In the genomic region with DNA sequence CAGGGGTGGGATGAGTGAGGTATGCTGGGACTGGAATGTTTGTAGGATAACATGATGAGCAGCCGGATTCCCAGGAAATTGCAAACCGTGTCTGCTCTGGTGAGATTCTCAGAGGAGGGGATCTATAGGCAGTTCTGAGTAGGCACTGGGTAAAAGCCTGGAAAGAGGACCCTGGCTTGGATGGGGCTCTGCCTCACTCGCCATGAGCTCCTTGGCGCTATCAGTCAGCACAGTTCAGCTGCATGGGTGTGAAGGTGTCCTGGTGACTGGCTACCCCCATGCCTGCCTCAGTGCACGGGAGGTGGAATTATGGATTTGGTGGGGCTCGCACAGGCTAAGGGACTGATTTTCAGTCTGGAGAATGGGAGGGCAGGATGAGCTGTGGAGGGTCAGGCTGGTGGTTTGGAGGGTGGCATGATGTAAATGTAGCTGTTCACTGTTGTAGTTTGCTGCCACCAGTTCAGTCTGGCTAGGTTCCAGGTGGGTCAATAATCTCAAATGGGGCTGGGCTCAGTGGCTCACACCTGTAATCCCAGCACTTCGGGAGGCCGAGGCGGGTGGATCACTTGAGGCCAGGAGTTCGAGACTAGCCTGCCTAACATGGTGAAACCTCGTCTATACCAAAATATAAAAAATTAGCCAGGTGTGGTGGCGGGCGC, we compare ENCODE assay signal across 2 cellular contexts.
TF ChIP-seq lines count a peak whose summit lies in the region.

No MANE protein-coding gene starts in this region.

TF ChIP-seq in A549, 52 proteins besides CTCF, POLR2A, EP300 and RAD21:
- TF ChIP-seq RNF2 (IDR thresholded peaks at IDR 0.05; ENCODE audit: borderline replicate concordance, low read depth): no peak
- no peak for TF ChIP-seq FOSL2 (IDR thresholded peaks at IDR 0.05)
- TF ChIP-seq FOSL2 (CRISPR knock-in tag; IDR thresholded peaks at IDR 0.05): no peak
- no peak for TF ChIP-seq NPAS2 (CRISPR knock-in tag; IDR thresholded peaks at IDR 0.05; ENCODE audit: borderline replicate concordance)
- TF ChIP-seq MYC (IDR thresholded peaks at IDR 0.05; ENCODE audit: borderline replicate concordance, low read length): no peak
- TF ChIP-seq, protein P1, sequence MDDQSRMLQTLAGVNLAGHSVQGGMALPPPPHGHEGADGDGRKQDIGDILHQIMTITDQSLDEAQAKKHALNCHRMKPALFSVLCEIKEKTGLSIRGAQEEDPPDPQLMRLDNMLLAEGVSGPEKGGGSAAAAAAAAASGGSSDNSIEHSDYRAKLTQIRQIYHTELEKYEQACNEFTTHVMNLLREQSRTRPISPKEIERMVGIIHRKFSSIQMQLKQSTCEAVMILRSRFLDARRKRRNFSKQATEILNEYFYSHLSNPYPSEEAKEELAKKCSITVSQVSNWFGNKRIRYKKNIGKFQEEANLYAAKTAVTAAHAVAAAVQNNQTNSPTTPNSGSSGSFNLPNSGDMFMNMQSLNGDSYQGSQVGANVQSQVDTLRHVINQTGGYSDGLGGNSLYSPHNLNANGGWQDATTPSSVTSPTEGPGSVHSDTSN (IDR thresholded peaks at IDR 0.05): no peak
- TF ChIP-seq, protein P2, sequence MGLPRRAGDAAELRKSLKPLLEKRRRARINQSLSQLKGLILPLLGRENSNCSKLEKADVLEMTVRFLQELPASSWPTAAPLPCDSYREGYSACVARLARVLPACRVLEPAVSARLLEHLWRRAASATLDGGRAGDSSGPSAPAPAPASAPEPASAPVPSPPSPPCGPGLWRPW (IDR thresholded peaks at IDR 0.05): no peak
- no peak for TF ChIP-seq FOXS1 (CRISPR knock-in tag; IDR thresholded peaks at IDR 0.05)
- TF ChIP-seq, protein P3, sequence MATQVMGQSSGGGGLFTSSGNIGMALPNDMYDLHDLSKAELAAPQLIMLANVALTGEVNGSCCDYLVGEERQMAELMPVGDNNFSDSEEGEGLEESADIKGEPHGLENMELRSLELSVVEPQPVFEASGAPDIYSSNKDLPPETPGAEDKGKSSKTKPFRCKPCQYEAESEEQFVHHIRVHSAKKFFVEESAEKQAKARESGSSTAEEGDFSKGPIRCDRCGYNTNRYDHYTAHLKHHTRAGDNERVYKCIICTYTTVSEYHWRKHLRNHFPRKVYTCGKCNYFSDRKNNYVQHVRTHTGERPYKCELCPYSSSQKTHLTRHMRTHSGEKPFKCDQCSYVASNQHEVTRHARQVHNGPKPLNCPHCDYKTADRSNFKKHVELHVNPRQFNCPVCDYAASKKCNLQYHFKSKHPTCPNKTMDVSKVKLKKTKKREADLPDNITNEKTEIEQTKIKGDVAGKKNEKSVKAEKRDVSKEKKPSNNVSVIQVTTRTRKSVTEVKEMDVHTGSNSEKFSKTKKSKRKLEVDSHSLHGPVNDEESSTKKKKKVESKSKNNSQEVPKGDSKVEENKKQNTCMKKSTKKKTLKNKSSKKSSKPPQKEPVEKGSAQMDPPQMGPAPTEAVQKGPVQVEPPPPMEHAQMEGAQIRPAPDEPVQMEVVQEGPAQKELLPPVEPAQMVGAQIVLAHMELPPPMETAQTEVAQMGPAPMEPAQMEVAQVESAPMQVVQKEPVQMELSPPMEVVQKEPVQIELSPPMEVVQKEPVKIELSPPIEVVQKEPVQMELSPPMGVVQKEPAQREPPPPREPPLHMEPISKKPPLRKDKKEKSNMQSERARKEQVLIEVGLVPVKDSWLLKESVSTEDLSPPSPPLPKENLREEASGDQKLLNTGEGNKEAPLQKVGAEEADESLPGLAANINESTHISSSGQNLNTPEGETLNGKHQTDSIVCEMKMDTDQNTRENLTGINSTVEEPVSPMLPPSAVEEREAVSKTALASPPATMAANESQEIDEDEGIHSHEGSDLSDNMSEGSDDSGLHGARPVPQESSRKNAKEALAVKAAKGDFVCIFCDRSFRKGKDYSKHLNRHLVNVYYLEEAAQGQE (IDR thresholded peaks at IDR 0.05): no peak
- no peak for TF ChIP-seq PHF8 (IDR thresholded peaks at IDR 0.05; ENCODE audit: borderline replicate concordance, low read depth)
- no peak for TF ChIP-seq NR3C1 (IDR thresholded peaks at IDR 0.05)
- TF ChIP-seq SREBF2 (IDR thresholded peaks at IDR 0.05): no peak
- TF ChIP-seq ESRRA (IDR thresholded peaks at IDR 0.05; ENCODE audit: borderline replicate concordance, low read length): no peak
- TF ChIP-seq, protein P4, sequence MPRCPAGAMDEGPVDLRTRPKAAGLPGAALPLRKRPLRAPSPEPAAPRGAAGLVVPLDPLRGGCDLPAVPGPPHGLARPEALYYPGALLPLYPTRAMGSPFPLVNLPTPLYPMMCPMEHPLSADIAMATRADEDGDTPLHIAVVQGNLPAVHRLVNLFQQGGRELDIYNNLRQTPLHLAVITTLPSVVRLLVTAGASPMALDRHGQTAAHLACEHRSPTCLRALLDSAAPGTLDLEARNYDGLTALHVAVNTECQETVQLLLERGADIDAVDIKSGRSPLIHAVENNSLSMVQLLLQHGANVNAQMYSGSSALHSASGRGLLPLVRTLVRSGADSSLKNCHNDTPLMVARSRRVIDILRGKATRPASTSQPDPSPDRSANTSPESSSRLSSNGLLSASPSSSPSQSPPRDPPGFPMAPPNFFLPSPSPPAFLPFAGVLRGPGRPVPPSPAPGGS (IDR thresholded peaks at IDR 0.05): no peak
- TF ChIP-seq KDM5A (IDR thresholded peaks at IDR 0.05): no peak

TF ChIP-seq in GM23338, 12 proteins besides CTCF, POLR2A, EP300 and RAD21:
- no peak for TF ChIP-seq CREB1 (CRISPR knock-in tag; IDR thresholded peaks at IDR 0.05; ENCODE audit: low read depth)
- no peak for TF ChIP-seq NANOG (IDR thresholded peaks at IDR 0.05; ENCODE audit: borderline replicate concordance)
- TF ChIP-seq, protein P3 (IDR thresholded peaks at IDR 0.05; ENCODE audit: unreplicated experiment): no peak
- no peak for TF ChIP-seq ZNF114 (CRISPR knock-in tag; IDR thresholded peaks at IDR 0.05)
- no peak for TF ChIP-seq EZH2phosphoT487 (IDR thresholded peaks at IDR 0.05; ENCODE audit: unreplicated experiment)
- TF ChIP-seq EZH2 (IDR thresholded peaks at IDR 0.05; ENCODE audit: low read depth, unreplicated experiment): no peak
- TF ChIP-seq STAT1 (IDR thresholded peaks at IDR 0.05; ENCODE audit: unreplicated experiment): no peak
- TF ChIP-seq, protein P5, sequence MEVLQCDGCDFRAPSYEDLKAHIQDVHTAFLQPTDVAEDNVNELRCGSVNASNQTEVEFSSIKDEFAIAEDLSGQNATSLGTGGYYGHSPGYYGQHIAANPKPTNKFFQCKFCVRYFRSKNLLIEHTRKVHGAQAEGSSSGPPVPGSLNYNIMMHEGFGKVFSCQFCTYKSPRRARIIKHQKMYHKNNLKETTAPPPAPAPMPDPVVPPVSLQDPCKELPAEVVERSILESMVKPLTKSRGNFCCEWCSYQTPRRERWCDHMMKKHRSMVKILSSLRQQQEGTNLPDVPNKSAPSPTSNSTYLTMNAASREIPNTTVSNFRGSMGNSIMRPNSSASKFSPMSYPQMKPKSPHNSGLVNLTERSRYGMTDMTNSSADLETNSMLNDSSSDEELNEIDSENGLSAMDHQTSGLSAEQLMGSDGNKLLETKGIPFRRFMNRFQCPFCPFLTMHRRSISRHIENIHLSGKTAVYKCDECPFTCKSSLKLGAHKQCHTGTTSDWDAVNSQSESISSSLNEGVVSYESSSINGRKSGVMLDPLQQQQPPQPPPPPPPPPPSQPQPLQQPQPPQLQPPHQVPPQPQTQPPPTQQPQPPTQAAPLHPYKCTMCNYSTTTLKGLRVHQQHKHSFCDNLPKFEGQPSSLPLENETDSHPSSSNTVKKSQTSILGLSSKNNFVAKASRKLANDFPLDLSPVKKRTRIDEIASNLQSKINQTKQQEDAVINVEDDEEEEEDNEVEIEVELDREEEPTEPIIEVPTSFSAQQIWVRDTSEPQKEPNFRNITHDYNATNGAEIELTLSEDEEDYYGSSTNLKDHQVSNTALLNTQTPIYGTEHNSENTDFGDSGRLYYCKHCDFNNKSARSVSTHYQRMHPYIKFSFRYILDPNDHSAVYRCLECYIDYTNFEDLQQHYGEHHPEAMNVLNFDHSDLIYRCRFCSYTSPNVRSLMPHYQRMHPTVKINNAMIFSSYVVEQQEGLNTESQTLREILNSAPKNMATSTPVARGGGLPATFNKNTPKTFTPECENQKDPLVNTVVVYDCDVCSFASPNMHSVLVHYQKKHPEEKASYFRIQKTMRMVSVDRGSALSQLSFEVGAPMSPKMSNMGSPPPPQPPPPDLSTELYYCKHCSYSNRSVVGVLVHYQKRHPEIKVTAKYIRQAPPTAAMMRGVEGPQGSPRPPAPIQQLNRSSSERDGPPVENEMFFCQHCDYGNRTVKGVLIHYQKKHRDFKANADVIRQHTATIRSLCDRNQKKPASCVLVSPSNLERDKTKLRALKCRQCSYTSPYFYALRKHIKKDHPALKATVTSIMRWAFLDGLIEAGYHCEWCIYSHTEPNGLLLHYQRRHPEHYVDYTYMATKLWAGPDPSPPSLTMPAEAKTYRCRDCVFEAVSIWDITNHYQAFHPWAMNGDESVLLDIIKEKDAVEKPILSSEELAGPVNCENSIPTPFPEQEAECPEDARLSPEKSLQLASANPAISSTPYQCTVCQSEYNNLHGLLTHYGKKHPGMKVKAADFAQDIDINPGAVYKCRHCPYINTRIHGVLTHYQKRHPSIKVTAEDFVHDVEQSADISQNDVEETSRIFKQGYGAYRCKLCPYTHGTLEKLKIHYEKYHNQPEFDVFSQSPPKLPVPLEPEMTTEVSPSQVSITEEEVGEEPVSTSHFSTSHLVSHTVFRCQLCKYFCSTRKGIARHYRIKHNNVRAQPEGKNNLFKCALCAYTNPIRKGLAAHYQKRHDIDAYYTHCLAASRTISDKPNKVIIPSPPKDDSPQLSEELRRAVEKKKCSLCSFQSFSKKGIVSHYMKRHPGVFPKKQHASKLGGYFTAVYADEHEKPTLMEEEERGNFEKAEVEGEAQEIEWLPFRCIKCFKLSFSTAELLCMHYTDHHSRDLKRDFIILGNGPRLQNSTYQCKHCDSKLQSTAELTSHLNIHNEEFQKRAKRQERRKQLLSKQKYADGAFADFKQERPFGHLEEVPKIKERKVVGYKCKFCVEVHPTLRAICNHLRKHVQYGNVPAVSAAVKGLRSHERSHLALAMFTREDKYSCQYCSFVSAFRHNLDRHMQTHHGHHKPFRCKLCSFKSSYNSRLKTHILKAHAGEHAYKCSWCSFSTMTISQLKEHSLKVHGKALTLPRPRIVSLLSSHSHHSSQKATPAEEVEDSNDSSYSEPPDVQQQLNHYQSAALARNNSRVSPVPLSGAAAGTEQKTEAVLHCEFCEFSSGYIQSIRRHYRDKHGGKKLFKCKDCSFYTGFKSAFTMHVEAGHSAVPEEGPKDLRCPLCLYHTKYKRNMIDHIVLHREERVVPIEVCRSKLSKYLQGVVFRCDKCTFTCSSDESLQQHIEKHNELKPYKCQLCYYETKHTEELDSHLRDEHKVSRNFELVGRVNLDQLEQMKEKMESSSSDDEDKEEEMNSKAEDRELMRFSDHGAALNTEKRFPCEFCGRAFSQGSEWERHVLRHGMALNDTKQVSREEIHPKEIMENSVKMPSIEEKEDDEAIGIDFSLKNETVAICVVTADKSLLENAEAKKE (CRISPR knock-in tag; IDR thresholded peaks at IDR 0.05): no peak
- TF ChIP-seq ZNF331 (CRISPR knock-in tag; IDR thresholded peaks at IDR 0.05; ENCODE audit: low read depth): no peak
TF ChIP-seq in GM23338: peak in this region for 0.
